33 cellular contexts compared by ENCODE assay signal in genomic region chr2:25074826-25075225, GRCh38.
"Had no signal": no experiment of that assay in that cellular context is flagged by ENCODE, and none has a peak within 500 bp of the region (broad histone marks: within the 10 kb centered on the region; RNA-seq: fewer than 3 reads in every experiment).

No MANE protein-coding gene starts in this region.

- FAIRE-seq: astrocyte, colon, TTC549 had no signal

- H3K27ac ChIP-seq: adrenal gland, body of pancreas, brain microvascular endothelial cell, breast epithelium, VCaP had no signal

- H3K9me3 ChIP-seq: adrenal gland, body of pancreas, breast epithelium had no signal

- H3K27me3 ChIP-seq: adrenal gland, body of pancreas, breast epithelium had no signal

- H3K4me3 ChIP-seq: adrenal gland, body of pancreas, breast epithelium had no signal

- H3K36me3 ChIP-seq: adrenal gland, brain microvascular endothelial cell, breast epithelium had no signal

- ATAC-seq: activated CD8-positive, alpha-beta T cell treated with anti-CD3 and anti-CD28 coated beads for 36 hours; activated naive CD4-positive, alpha-beta T cell treated with anti-CD3 and anti-CD28 coated beads, Interleukin-2, amount 50 U/mL, for 72 hours; activated T-cell treated with anti-CD3 and anti-CD28 coated beads, Interleukin-2, amount 50 U/mL, for 4 hours; activated T-cell treated with anti-CD3 and anti-CD28 coated beads, Interleukin-2, amount 50 U/mL, for 72 hours; activated T-helper 17 cell treated with anti-CD3 and anti-CD28 coated beads, Interleukin-2, amount 50 U/mL, for 72 hours; body of pancreas had no signal

- DNase-seq: activated B cell treated with CpG ODN at 0.5 μM for 24 hours; activated CD4-positive, alpha-beta memory T cell treated with anti-CD3 and anti-CD28 coated beads for 36 hours; activated CD4-positive, alpha-beta T cell treated with anti-CD3 and anti-CD28 coated beads for 4 hours; activated CD4-positive, alpha-beta T cell treated with anti-CD3 and anti-CD28 coated beads, Interleukin-2, amount 10 ng/mL, durations not matched to agents 24 days and 14 days; activated CD4-positive, alpha-beta T cell treated with anti-CD3 and anti-CD28 coated beads, Interleukin-2, amount 50 U/mL, for 1 hour; activated CD4-positive, alpha-beta T cell treated with anti-CD3 and anti-CD28 coated beads, Interleukin-2, amount 50 U/mL, for 4 hours; activated CD4-positive, CD25-positive, alpha-beta regulatory T cell treated with anti-CD3 and anti-CD28 coated beads, Interleukin-2, amount 50 U/mL, for 72 hours; activated CD8-positive, alpha-beta memory T cell treated with anti-CD3 and anti-CD28 coated beads, Interleukin-2, amount 50 U/mL, for 4 hours; activated CD8-positive, alpha-beta T cell treated with anti-CD3 and anti-CD28 coated beads for 36 hours; activated gamma-delta T cell treated with Interleukin-2 at 50 U/mL for 16 hours; activated naive CD4-positive, alpha-beta T cell; activated naive CD4-positive, alpha-beta T cell treated with anti-CD3 and anti-CD28 coated beads for 36 hours; activated naive CD4-positive, alpha-beta T cell treated with anti-CD3 and anti-CD28 coated beads, Interleukin-2, amount 50 U/mL, for 16 hours; activated naive CD8-positive, alpha-beta T cell treated with anti-CD3 and anti-CD28 coated beads for 36 hours; activated T-cell treated with anti-CD3 and anti-CD28 coated beads for 4 hours; activated T-cell treated with anti-CD3 and anti-CD28 coated beads, Interleukin-2, amount 50 U/mL, for 1 hour; activated T-cell treated with anti-CD3 and anti-CD28 coated beads, Interleukin-2, amount 50 U/mL, for 4 hours; activated T-cell treated with anti-CD3 and anti-CD28 coated beads, Interleukin-2, amount 50 U/mL, for 72 hours; adrenal gland; amniotic stem cell; aorta; body of pancreas; brain microvascular endothelial cell; central memory CD4-positive, alpha-beta T cell; T-helper 2 cell; T-helper 9 cell had no signal
